Comparison of ENCODE assay signal across 22 cellular contexts in the genomic region with DNA sequence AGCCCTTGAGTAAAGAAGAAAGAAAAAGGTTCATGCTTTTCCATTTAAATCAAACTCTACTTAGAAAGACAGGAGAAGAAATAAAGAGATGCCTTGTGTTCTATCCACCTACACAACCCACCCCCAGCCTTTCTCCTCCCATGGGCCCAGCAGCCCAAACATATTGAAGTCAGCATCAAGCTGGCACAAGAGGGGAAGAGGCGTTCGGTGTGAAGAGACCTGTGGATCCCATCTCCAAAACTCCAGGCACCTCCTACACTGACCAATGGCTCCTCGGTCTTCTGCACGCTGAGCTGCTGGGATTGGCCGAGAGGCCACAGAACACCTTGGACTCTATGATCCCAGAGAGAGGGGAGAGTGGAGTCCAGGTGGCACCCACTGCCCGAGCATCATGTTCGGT.
DNase-seq lines count a peak whose midpoint lies in the region; TF ChIP-seq lines count a peak whose summit lies in the region.
"Had no signal": no experiment of that assay in that cellular context is flagged by ENCODE, and none has a peak within 500 bp of the region (broad histone marks: within the 10 kb centered on the region; RNA-seq: fewer than 3 reads in every experiment).

No MANE protein-coding gene starts in this region.

- H3K9me3 Mint-ChIP-seq in endodermal cell (no peaks in the 10 kb centered on the region), osteocyte (ENCODE audit: unreplicated experiment) (no peaks in the 10 kb centered on the region), type B pancreatic cell (no peaks in the 10 kb centered on the region)
- H3K9me3 Mint-ChIP-seq in CD4-positive, alpha-beta memory T cell = no peaks in the 10 kb centered on the region
- H3K9me3 Mint-ChIP-seq: CD8-positive, alpha-beta T cell had no signal

- CTCF ChIA-PET in CD4-positive, alpha-beta memory T cell (lab: Charles Lee; ENCODE audit: partially characterized antibody) = no interaction called here

- no peaks in the 10 kb centered on the region for H3K36me3 ChIP-seq in endodermal cell (ENCODE audit: control insufficient read depth, insufficient read depth, low read length)
- H3K36me3 ChIP-seq in CD4-positive, alpha-beta memory T cell (ENCODE audit: insufficient read depth, low read length) = no peaks in the 10 kb centered on the region
- H3K36me3 ChIP-seq: BE2C, BLaER1 had no signal

- H3K9me3 ChIP-seq in endodermal cell (ENCODE audit: control insufficient read depth, low read length) = no peaks in the 10 kb centered on the region
- H3K9me3 ChIP-seq in CD4-positive, alpha-beta memory T cell (ENCODE audit: control insufficient read depth in 1 of 2, low read length in 2 of 2) = no peaks in the 10 kb centered on the region
- H3K9me3 ChIP-seq: BE2C, BLaER1 had no signal

- intact Hi-C loops in CD4-positive, alpha-beta memory T cell (cut with micrococcal nuclease) = no loop called here

- 96 to 100% methylated on average over 1 to 7 of the region's 7 CpGs for WGBS in endodermal cell (ENCODE audit: insufficient coverage in 1 of 2, insufficient read length in 1 of 2), 2 experiments

- H3K36me3 Mint-ChIP-seq in endodermal cell (ENCODE audit: low read depth) (no peaks in the 10 kb centered on the region), osteocyte (ENCODE audit: unreplicated experiment) (no peaks in the 10 kb centered on the region), type B pancreatic cell (no peaks in the 10 kb centered on the region)
- no peaks in the 10 kb centered on the region for H3K36me3 Mint-ChIP-seq in CD4-positive, alpha-beta memory T cell
- H3K36me3 Mint-ChIP-seq: CD14-positive monocyte; CD4-positive, CD25-positive, alpha-beta regulatory T cell; CD8-positive, alpha-beta T cell had no signal

- peaks cover 4% of the 10 kb centered on the region for H3K4me1 Mint-ChIP-seq in endodermal cell
- H3K4me1 Mint-ChIP-seq in osteocyte (ENCODE audit: unreplicated experiment) = no peaks in the 10 kb centered on the region
- H3K4me1 Mint-ChIP-seq in type B pancreatic cell (ENCODE audit: unreplicated experiment) = no peaks in the 10 kb centered on the region
- no peaks in the 10 kb centered on the region for H3K4me1 Mint-ChIP-seq in CD4-positive, alpha-beta memory T cell
- H3K4me1 Mint-ChIP-seq: CD14-positive monocyte; CD4-positive, CD25-positive, alpha-beta regulatory T cell had no signal

- DNase-seq in endodermal cell (peak; percentile 7), osteocyte (ENCODE audit: extremely low spot score, unreplicated experiment) (peak; percentile 32), NCI-H345 treated with DMSO at 0.1 percent for 48 hours (lab: John Stamatoyannopoulos, UW; ENCODE audit: unreplicated experiment) (no peak), type B pancreatic cell (ENCODE audit: extremely low spot score, unreplicated experiment) (no peak)
- DNase-seq in CD4-positive, alpha-beta memory T cell = no peak
- DNase-seq: 8988T; ACHN; BE2C; C1 segment of cervical spinal cord; CD4-positive, CD25-positive, alpha-beta regulatory T cell; CD8-positive, alpha-beta T cell; COR-L47; DMS 273 treated with DMSO at 0.1 percent for 48 hours; DMS153; DMS53; DMS79; DND-41; EL; GDM1 had no signal

- H3K9ac ChIP-seq in endodermal cell (ENCODE audit: extremely low read depth, low read length, poor library complexity, severe bottlenecking) = no peak overlapping the region
- H3K9ac ChIP-seq: BLaER1 had no signal

- H3K27me3 ChIP-seq in endodermal cell (ENCODE audit: control insufficient read depth, insufficient read depth, low read length, poor library complexity, severe bottlenecking) = no peaks in the 10 kb centered on the region
- H3K27me3 ChIP-seq in CD4-positive, alpha-beta memory T cell (ENCODE audit: insufficient read depth, low read length) = no peaks in the 10 kb centered on the region
- H3K27me3 ChIP-seq: BE2C, BLaER1 had no signal

- H3K27ac ChIP-seq in endodermal cell (ENCODE audit: low read depth, low read length) = no peak overlapping the region
- H3K27ac ChIP-seq in CD4-positive, alpha-beta memory T cell (ENCODE audit: low read depth, low read length) = no peak overlapping the region
- H3K27ac ChIP-seq: BLaER1 had no signal

- H3K4me1 ChIP-seq in endodermal cell (ENCODE audit: control insufficient read depth, insufficient read depth, low read length) = no peaks in the 10 kb centered on the region
- no peaks in the 10 kb centered on the region for H3K4me1 ChIP-seq in CD4-positive, alpha-beta memory T cell (ENCODE audit: insufficient read depth, low read length)
- H3K4me1 ChIP-seq: BE2C, BLaER1 had no signal

- no peak overlapping the region for H3K27ac Mint-ChIP-seq in endodermal cell
- no peak overlapping the region for H3K27ac Mint-ChIP-seq in osteocyte (ENCODE audit: unreplicated experiment)
- no peak overlapping the region for H3K27ac Mint-ChIP-seq in type B pancreatic cell
- H3K27ac Mint-ChIP-seq in CD4-positive, alpha-beta memory T cell = no peak overlapping the region
- H3K27ac Mint-ChIP-seq: CD14-positive monocyte; CD4-positive, CD25-positive, alpha-beta regulatory T cell; CD8-positive, alpha-beta T cell had no signal

- POLR2A ChIA-PET in CD4-positive, alpha-beta memory T cell (lab: Charles Lee; ENCODE audit: partially characterized antibody) = no interaction called here

- H3K4me3 Mint-ChIP-seq in endodermal cell (no peak overlapping the region), osteocyte (ENCODE audit: unreplicated experiment) (no peak overlapping the region), type B pancreatic cell (no peak overlapping the region)
- no peak overlapping the region for H3K4me3 Mint-ChIP-seq in CD4-positive, alpha-beta memory T cell
- H3K4me3 Mint-ChIP-seq: CD14-positive monocyte; CD4-positive, CD25-positive, alpha-beta regulatory T cell; CD8-positive, alpha-beta T cell had no signal

- H3K27me3 Mint-ChIP-seq in endodermal cell (ENCODE audit: insufficient read depth) (peaks cover 6% of the 10 kb centered on the region), osteocyte (ENCODE audit: unreplicated experiment) (peaks cover 2% of the 10 kb centered on the region), type B pancreatic cell (peaks cover 47% of the 10 kb centered on the region)
- H3K27me3 Mint-ChIP-seq in CD4-positive, alpha-beta memory T cell = peaks cover 2 to 5% of the 10 kb centered on the region in 2 donors

- no peak for TF ChIP-seq CTCF in endodermal cell (conservative IDR thresholded peaks at IDR 0.05)
- no peak for TF ChIP-seq CTCF in osteocyte (IDR thresholded peaks at IDR 0.05)
- no peak for TF ChIP-seq CTCF in type B pancreatic cell (conservative IDR thresholded peaks at IDR 0.05)

- H3K4me3 ChIP-seq in endodermal cell (ENCODE audit: low read length) = no peak overlapping the region
- H3K4me3 ChIP-seq in CD4-positive, alpha-beta memory T cell (ENCODE audit: low read length in 2 of 2) = no peak overlapping the region
- H3K4me3 ChIP-seq: BLaER1, GM12878 had no signal

Comparison
In these comparisons a context has a peak if more than half of its experiments do, and no peak if none do; other contexts are left out.
1. DNase-seq: peak in endodermal cell (single experiment) and osteocyte (single experiment); none in NCI-H345 treated with DMSO at 0.1 percent for 48 hours (single experiment), type B pancreatic cell (single experiment) and CD4-positive, alpha-beta memory T cell (0 of 5).